ENCODE assay signal across 28 cellular contexts in genomic region chr2:16940214-16940613, GRCh38.
"Had no signal": no experiment of that assay in that cellular context is flagged by ENCODE, and none has a peak within 500 bp of the region (broad histone marks: within the 10 kb centered on the region; RNA-seq: fewer than 3 reads in every experiment).

No MANE protein-coding gene starts in this region.

- H3K27ac ChIP-seq: colonic mucosa, epithelial cell of prostate, esophagus squamous epithelium, gastrocnemius medialis, heart right ventricle, left lung, lower lobe of right lung had no signal

- H3K4me1 ChIP-seq: colonic mucosa, esophagus squamous epithelium, heart right ventricle, left lung, lower lobe of right lung had no signal

- H3K27ac Mint-ChIP-seq: dendritic cell treated with granulocyte-macrophage colony-stimulating factor and Interleukin-4, amounts not matched to agents 40 ng/mL and 50 ng/mL, for 4 days; effector memory CD8-positive, alpha-beta T cell; endodermal cell; mesothelial cell of epicardium; naive B cell had no signal

- DNase-seq: colonic mucosa; cortex of kidney; effector CD8-positive, alpha-beta T cell; effector memory CD8-positive, alpha-beta T cell; endodermal cell; erythroblast; esophagus squamous epithelium; foreskin fibroblast; foreskin melanocyte; gastrocnemius medialis; glutamatergic neuron; head of caudate nucleus; heart right ventricle; hippocampal formation; left cardiac atrium; left lung; left ventricle myocardium superior; lower lobe of right lung; mesenchymal stem cell; mucosa of descending colon; naive B cell had no signal

- H3K27me3 Mint-ChIP-seq: dendritic cell treated with granulocyte-macrophage colony-stimulating factor and Interleukin-4, amounts not matched to agents 40 ng/mL and 50 ng/mL, for 4 days; effector memory CD8-positive, alpha-beta T cell; naive B cell had no signal

- H3K9me3 ChIP-seq: colonic mucosa, esophagus squamous epithelium, gastrocnemius medialis, heart right ventricle, left lung, lower lobe of right lung, mucosa of descending colon had no signal

- H3K27me3 ChIP-seq: colonic mucosa, esophagus squamous epithelium, gastrocnemius medialis, heart right ventricle, left lung had no signal

- FAIRE-seq: endometrium, islet of Langerhans, keratinocyte had no signal

- H3K4me3 Mint-ChIP-seq: dendritic cell treated with granulocyte-macrophage colony-stimulating factor and Interleukin-4, amounts not matched to agents 40 ng/mL and 50 ng/mL, for 4 days; effector memory CD8-positive, alpha-beta T cell; endodermal cell; mesothelial cell of epicardium; naive B cell had no signal

- H3K36me3 Mint-ChIP-seq: mesothelial cell of epicardium, naive B cell had no signal

- H3K36me3 ChIP-seq: colonic mucosa, esophagus squamous epithelium, gastrocnemius medialis, heart right ventricle, left lung, lower lobe of right lung had no signal

- ATAC-seq: effector memory CD8-positive, alpha-beta T cell; esophagus mucosa; gastrocnemius medialis; heart right ventricle; left cardiac atrium; left lung; left ventricle myocardium superior; lower lobe of right lung; mucosa of descending colon had no signal

- H3K4me3 ChIP-seq: colonic mucosa, esophagus squamous epithelium, gastrocnemius medialis, heart right ventricle, left lung, lower lobe of right lung, mucosa of descending colon had no signal

- H3K4me1 Mint-ChIP-seq: mesothelial cell of epicardium had no signal
